Comparison of ENCODE assay signal across 4 cellular contexts in genomic region chr1:26598890-26599289, GRCh38.
TF ChIP-seq lines count a peak whose summit lies in the region.

No MANE protein-coding gene starts in this region.

TF ChIP-seq in GM12878, 131 proteins besides CTCF, POLR2A, EP300 and RAD21:
- TF ChIP-seq IRF5 (IDR thresholded peaks at IDR 0.05; ENCODE audit: borderline replicate concordance) (no peak), MXI1 (IDR thresholded peaks at IDR 0.05; ENCODE audit: low read depth, low read length) (no peak), ATF7 (IDR thresholded peaks at IDR 0.05; ENCODE audit: low read depth) (no peak), EZH2 (IDR thresholded peaks at IDR 0.05; ENCODE audit: borderline replicate concordance, control insufficient read depth, low read depth, low read length) (no peak), NBN (IDR thresholded peaks at IDR 0.05) (no peak), KDM1A (IDR thresholded peaks at IDR 0.05; ENCODE audit: borderline replicate concordance) (no peak), IRF4 (IDR thresholded peaks at IDR 0.05; ENCODE audit: low read depth, low read length) (no peak), GABPA (IDR thresholded peaks at IDR 0.05; ENCODE audit: low read depth) (no peak), NFYA (IDR thresholded peaks at IDR 0.05; ENCODE audit: borderline replicate concordance, low read depth, low read length) (no peak), PML (IDR thresholded peaks at IDR 0.05; ENCODE audit: low read length) (no peak), HDAC6 (IDR thresholded peaks at IDR 0.05; ENCODE audit: unreplicated experiment) (no peak), POLR2AphosphoS2 (IDR thresholded peaks at IDR 0.05; ENCODE audit: low read depth, low read length) (no peak), MTA3 (IDR thresholded peaks at IDR 0.05; ENCODE audit: borderline replicate concordance, low read length) (no peak)

TF ChIP-seq in SK-N-SH, 30 proteins besides CTCF, POLR2A, EP300 and RAD21:
- no peak for TF ChIP-seq USF1 (IDR thresholded peaks at IDR 0.05; ENCODE audit: borderline replicate concordance, low read depth)
- no peak for TF ChIP-seq USF2 (IDR thresholded peaks at IDR 0.05; ENCODE audit: borderline replicate concordance, low read depth, low read length)
- no peak for TF ChIP-seq GATA2 (CRISPR knock-in tag; IDR thresholded peaks at IDR 0.05)
- TF ChIP-seq SMC3 (IDR thresholded peaks at IDR 0.05; ENCODE audit: low read depth, low read length) = no peak
- no peak for TF ChIP-seq TEAD4 (IDR thresholded peaks at IDR 0.05; ENCODE audit: borderline replicate concordance, insufficient read depth)
- TF ChIP-seq GABPA (IDR thresholded peaks at IDR 0.05; ENCODE audit: low read depth) = no peak

TF ChIP-seq in HepG2, 621 proteins besides CTCF, POLR2A, EP300 and RAD21:
- no peak for TF ChIP-seq ZSCAN5A (CRISPR knock-in tag; IDR thresholded peaks at IDR 0.05; ENCODE audit: borderline replicate concordance)

TF ChIP-seq in SK-N-SH treated with all-trans-retinoic acid at 6 μM for 48 hours, 23 proteins besides CTCF, POLR2A, EP300 and RAD21:
- TF ChIP-seq ARNTL (CRISPR knock-in tag; IDR thresholded peaks at IDR 0.05; ENCODE audit: borderline replicate concordance, low read depth) (no peak), RARB (CRISPR knock-in tag; IDR thresholded peaks at IDR 0.05) (no peak)
